Comparison of ENCODE assay signal across 2 cellular contexts in genomic region chr22:50641696-50642607, GRCh38.
TF ChIP-seq lines count a peak whose summit lies in the region.

No MANE protein-coding gene starts in this region.

TF ChIP-seq in endothelial cell of umbilical vein, 7 proteins besides CTCF, POLR2A, EP300 and RAD21:
- no peak for TF ChIP-seq MYC (IDR thresholded peaks at IDR 0.05; ENCODE audit: low read depth, low read length)
- TF ChIP-seq JUN (IDR thresholded peaks at IDR 0.05; ENCODE audit: borderline replicate concordance, insufficient read depth, insufficient read length, low read depth): no peak
- TF ChIP-seq FOS (IDR thresholded peaks at IDR 0.05; ENCODE audit: borderline replicate concordance, insufficient read depth, low read length): no peak
- no peak for TF ChIP-seq EZH2 (IDR thresholded peaks at IDR 0.05; ENCODE audit: borderline replicate concordance, low read depth, low read length, severe bottlenecking)
TF ChIP-seq in endothelial cell of umbilical vein: peak in this region for 0.

TF ChIP-seq in liver, 16 proteins besides CTCF, POLR2A, EP300 and RAD21:
- peak; percentile 22 for TF ChIP-seq YY1 (IDR thresholded peaks at IDR 0.05)
- no peak for TF ChIP-seq MAX (IDR thresholded peaks at IDR 0.05)
- TF ChIP-seq REST (IDR thresholded peaks at IDR 0.05): no peak
- TF ChIP-seq FOXA1 (IDR thresholded peaks at IDR 0.05): peak; percentile 11
- peak; percentile 57 to 60 for TF ChIP-seq HNF4A (conservative IDR thresholded peaks at IDR 0.05)
- no peak for TF ChIP-seq TAF1 (conservative IDR thresholded peaks at IDR 0.05)
- TF ChIP-seq RXRA (IDR thresholded peaks at IDR 0.05): peak; percentile 84 to 91
- no peak for TF ChIP-seq GABPA (IDR thresholded peaks at IDR 0.05 in 1 of 2, conservative IDR thresholded peaks at IDR 0.05 in 1 of 2)
- no peak for TF ChIP-seq HNF4G (IDR thresholded peaks at IDR 0.05)
- TF ChIP-seq NR2F2 (IDR thresholded peaks at IDR 0.05): peak; percentile 75
- TF ChIP-seq EGR1 (IDR thresholded peaks at IDR 0.05; ENCODE audit: low read depth in 2 of 2): no peak
- no peak for TF ChIP-seq ATF3 (IDR thresholded peaks at IDR 0.05)
- TF ChIP-seq FOXA2 (IDR thresholded peaks at IDR 0.05): no peak
- no peak for TF ChIP-seq JUND (IDR thresholded peaks at IDR 0.05)
- TF ChIP-seq ZBTB33 (IDR thresholded peaks at IDR 0.05): no peak
- TF ChIP-seq SP1 (IDR thresholded peaks at IDR 0.05): peak; percentile 82
